Comparison of ENCODE assay signal across 18 cellular contexts in genomic region chr21:43300496-43301423, GRCh38.
A peak's percentile ranks its signal among the peaks of the same experiment; 100 is the strongest.
DNase-seq lines count a peak whose midpoint lies in the region; ATAC-seq, FAIRE-seq and TF ChIP-seq lines count a peak whose summit lies in the region.
"Had no signal": no experiment of that assay in that cellular context is flagged by ENCODE, and none has a peak within 500 bp of the region (broad histone marks: within the 10 kb centered on the region; RNA-seq: fewer than 3 reads in every experiment).

No MANE protein-coding gene starts in this region.

- no peak overlapping the region for H2BK15ac ChIP-seq in H1 (ENCODE audit: low read length)

- TF ChIP-seq RAD21 in H1 (IDR thresholded peaks at IDR 0.05 in 1 of 2, conservative IDR thresholded peaks at IDR 0.05 in 1 of 2; ENCODE audit: low read depth in 2 of 2, low read length in 2 of 2), result no peak

- intact Hi-C loops in sciatic nerve (cut with DNase I), result no loop called here

- H3K79me1 ChIP-seq in H1 (ENCODE audit: low read depth, low read length), result no peaks in the 10 kb centered on the region

- H3K4me3 Mint-ChIP-seq in T-helper 17 cell, result no peak overlapping the region
- H3K4me3 Mint-ChIP-seq: activated T-cell treated with anti-CD3 and anti-CD28 coated beads, Interleukin-2, amount 50 U/mL, for 24 hours; CD8-positive, alpha-beta T cell; natural killer cell treated with Interleukin-12 subunit alpha and Interleukin-12 subunit beta and Interleukin-15 and Interleukin-18, amount 100 ng/mL, for 72 hours had no signal

- H3K9me3 ChIP-seq in H1 (ENCODE audit: insufficient read depth in 2 of 2, low read depth in 1 of 2, low read length in 1 of 2) (no peaks in the 10 kb centered on the region), right atrium auricular region (peaks cover 0 to 2% of the 10 kb centered on the region in 2 donors), T-helper 17 cell (ENCODE audit: control insufficient read depth, low read length, poor library complexity, severe bottlenecking) (no peaks in the 10 kb centered on the region)

- no peaks in the 10 kb centered on the region for H3K23me2 ChIP-seq in H1 (ENCODE audit: low read depth, low read length)

- TF ChIP-seq EP300 in H1 (IDR thresholded peaks at IDR 0.05; ENCODE audit: borderline replicate concordance in 1 of 2, low read depth in 2 of 2, low read length in 2 of 2), result no peak

- H3K4me3 ChIP-seq in H1 (ENCODE audit: extremely low read depth in 1 of 4, insufficient read depth in 2 of 4, low read depth in 3 of 4, low read length in 4 of 4) (no peak overlapping the region), right atrium auricular region (no peak overlapping the region)
- H3K4me3 ChIP-seq: cardiac muscle cell had no signal

- DNase-seq in HPDE6-E6E7 (ENCODE audit: extremely low spot score) (peak; percentile 86), H1 (ENCODE audit: low read depth in 1 of 2, low spot score in 2 of 2) (no peak), right atrium auricular region (ENCODE audit: low spot score) (peak; percentile 68), sciatic nerve (ENCODE audit: low spot score) (peak; percentile 80), frontal cortex (ENCODE audit: low spot score in 2 of 2) (no peak), dermis blood vessel endothelial cell (no peak), T-helper 17 cell (no peak)
- DNase-seq: activated T-cell treated with anti-CD3 and anti-CD28 coated beads, Interleukin-2, amount 50 U/mL, for 24 hours; CD8-positive, alpha-beta T cell; effector CD4-positive, alpha-beta T cell; foreskin melanocyte; mesenchymal stem cell; NCI-H1436 treated with DMSO at 0.1 percent for 48 hours had no signal

- H3K36me3 Mint-ChIP-seq in T-helper 17 cell (ENCODE audit: low read depth), result peaks cover 2% of the 10 kb centered on the region
- H3K36me3 Mint-ChIP-seq: activated naive CD4-positive, alpha-beta T cell treated with anti-CD3 and anti-CD28 coated beads, Interleukin-2, amount 50 U/mL, for 72 hours; CD8-positive, alpha-beta T cell; natural killer cell treated with Interleukin-12 subunit alpha and Interleukin-12 subunit beta and Interleukin-15 and Interleukin-18, amount 100 ng/mL, for 72 hours had no signal

- H3K4me2 ChIP-seq in H1 (ENCODE audit: insufficient read depth in 1 of 2, low read depth in 2 of 2, low read length in 2 of 2), result no peak overlapping the region

- no peak for FAIRE-seq in H1 (lab: Jason Lieb, UNC)
- FAIRE-seq in frontal cortex (lab: Jason Lieb, UNC), result no peak
- FAIRE-seq: TTC549 had no signal

- H4K20me1 ChIP-seq in H1 (replicated peaks in 1 of 2; ENCODE audit: control insufficient read depth in 1 of 2, insufficient read depth in 2 of 2, low read length in 2 of 2), result peaks cover 0 to 1% of the 10 kb centered on the region in 2 experiments

- TF ChIP-seq CTCF in H1 (IDR thresholded peaks at IDR 0.05; ENCODE audit: control extremely low read depth in 1 of 3, insufficient read depth in 1 of 3, low read depth in 1 of 3, low read length in 3 of 3) (no peak), right atrium auricular region (IDR thresholded peaks at IDR 0.05) (no peak)

- no peak overlapping the region for H3K27ac Mint-ChIP-seq in T-helper 17 cell
- H3K27ac Mint-ChIP-seq: activated naive CD4-positive, alpha-beta T cell treated with anti-CD3 and anti-CD28 coated beads, Interleukin-2, amount 50 U/mL, for 72 hours; activated T-cell treated with anti-CD3 and anti-CD28 coated beads, Interleukin-2, amount 50 U/mL, for 24 hours; CD8-positive, alpha-beta T cell; natural killer cell treated with Interleukin-12 subunit alpha and Interleukin-12 subunit beta and Interleukin-15 and Interleukin-18, amount 100 ng/mL, for 72 hours had no signal

- H3K14ac ChIP-seq in H1 (ENCODE audit: insufficient read length), result no peak overlapping the region

- peaks cover 35% of the 10 kb centered on the region for H3K27me3 Mint-ChIP-seq in T-helper 17 cell
- H3K27me3 Mint-ChIP-seq: activated T-cell treated with anti-CD3 and anti-CD28 coated beads, Interleukin-2, amount 50 U/mL, for 24 hours; natural killer cell treated with Interleukin-12 subunit alpha and Interleukin-12 subunit beta and Interleukin-15 and Interleukin-18, amount 100 ng/mL, for 72 hours had no signal

- no peaks in the 10 kb centered on the region for H3K36me3 ChIP-seq in H1 (ENCODE audit: control insufficient read depth in 2 of 4, insufficient read depth in 4 of 4, low read length in 3 of 4)
- H3K36me3 ChIP-seq in right atrium auricular region, result no peaks in the 10 kb centered on the region
- H3K36me3 ChIP-seq: cardiac muscle cell had no signal

- no peak overlapping the region for H4K91ac ChIP-seq in H1 (replicated peaks; ENCODE audit: insufficient read length, low read length)

- no peak overlapping the region for H2BK12ac ChIP-seq in H1 (ENCODE audit: low read depth, low read length)

- 0 out of 2 replicates have a peak overlapping the region, but pooled peaks have one; percentile 51 for H4K8ac ChIP-seq in H1 (ENCODE audit: extremely low read depth, insufficient read depth, low read length)

- no peak overlapping the region for H2BK120ac ChIP-seq in H1 (replicated peaks; ENCODE audit: low read depth, low read length)

- H3K4me1 Mint-ChIP-seq in T-helper 17 cell, result no peaks in the 10 kb centered on the region

- H2AFZ ChIP-seq in H1 (ENCODE audit: low read length), result no peak overlapping the region; the same call in 1 of the 2 replicates

- H3K4me1 ChIP-seq in H1 (replicated peaks in 1 of 4; ENCODE audit: control insufficient read depth in 3 of 4, insufficient read depth in 4 of 4, low read length in 3 of 4) (peaks cover 0 to 3% (median 1%) of the 10 kb centered on the region in 4 experiments; a peak in 2 of 7 replicates), right atrium auricular region (no peaks in the 10 kb centered on the region)

- peak; percentile 84 for ATAC-seq in sciatic nerve
- ATAC-seq in GM19023 (IDR thresholded peaks at IDR 0.05; ENCODE audit: unreplicated experiment), result no peak
- no peak for ATAC-seq in T-helper 17 cell
- ATAC-seq: activated naive CD4-positive, alpha-beta T cell treated with anti-CD3 and anti-CD28 coated beads, Interleukin-2, amount 50 U/mL, for 72 hours; CD8-positive, alpha-beta T cell; natural killer cell treated with Interleukin-12 subunit alpha and Interleukin-12 subunit beta and Interleukin-15 and Interleukin-18, amount 100 ng/mL, for 72 hours had no signal

- no peak for TF ChIP-seq POLR2A in H1 (IDR thresholded peaks at IDR 0.05; ENCODE audit: control extremely low read depth in 1 of 2, low read depth in 2 of 2, low read length in 2 of 2)

- H3K18ac ChIP-seq in H1 (ENCODE audit: extremely low read depth, low read length), result no peak overlapping the region; the same call in 1 of the 2 replicates

- 92% methylated on average over 42 of the region's 42 CpGs; no CpG with 5 or more reads in 1 of the 2 experiments for WGBS in H1 (ENCODE audit: extremely low coverage in 1 of 2, insufficient coverage in 1 of 2, insufficient read length in 1 of 2, insufficient replicate concordance in 2 of 2, low coverage in 1 of 2, low lambda C conversion rate in 2 of 2, missing lambda C conversion rate in 1 of 2), 2 experiments

- CTCF ChIA-PET in H1 (lab: Charles Lee; ENCODE audit: partially characterized antibody), result interaction anchor here (0.7 to 4.0 kb wide), 8 partner anchors 9 to 107 kb away, joined by 3 to 12 read pairs (median 3); no protein-coding TSS in a partner anchor

- no peak overlapping the region for H2BK20ac ChIP-seq in H1 (ENCODE audit: low read length)

- no peak overlapping the region for H2BK5ac ChIP-seq in H1 (ENCODE audit: low read depth, low read length)

- no peaks in the 10 kb centered on the region for H3K79me2 ChIP-seq in H1 (ENCODE audit: control insufficient read depth in 1 of 2, insufficient read depth in 2 of 2, low read length in 2 of 2)

- H3K27me3 ChIP-seq in H1 (replicated peaks in 1 of 4; ENCODE audit: control insufficient read depth in 3 of 4, extremely low read depth in 1 of 4, insufficient read depth in 3 of 4, low read length in 3 of 4) (no peaks in the 10 kb centered on the region), right atrium auricular region (no peaks in the 10 kb centered on the region)
- H3K27me3 ChIP-seq: cardiac muscle cell had no signal

- H3K27ac ChIP-seq in H1 (ENCODE audit: low read depth, low read length) (no peak overlapping the region), right atrium auricular region (peak overlapping the region; percentile 26 to 38)
- H3K27ac ChIP-seq: cardiac muscle cell had no signal

- POLR2A ChIA-PET in H1 (lab: Charles Lee; ENCODE audit: partially characterized antibody), result interaction anchor here (0.6 kb wide), 1 partner anchor 11 kb away, joined by 3 read pairs; no protein-coding TSS in a partner anchor

- H4K5ac ChIP-seq in H1 (ENCODE audit: insufficient read length, low read depth, low read length), result no peak overlapping the region

- H3K23ac ChIP-seq in H1 (ENCODE audit: insufficient read length), result no peak overlapping the region

- H3K9ac ChIP-seq in H1 (replicated peaks in 1 of 4; ENCODE audit: extremely low read depth in 1 of 4, low read depth in 3 of 4, low read length in 3 of 4), result no peak overlapping the region

- no peak overlapping the region for H3K4ac ChIP-seq in H1 (replicated peaks; ENCODE audit: insufficient read length, low read depth, low read length)

- no peak overlapping the region for H2AK5ac ChIP-seq in H1 (ENCODE audit: low read depth, low read length)

- H3K56ac ChIP-seq in H1 (replicated peaks; ENCODE audit: insufficient read length, low read depth, low read length), result peak overlapping the region; percentile 16

TF ChIP-seq in H1, 55 proteins besides CTCF, POLR2A, EP300 and RAD21 (continues in another document):
- no peak for TF ChIP-seq TCF12 (IDR thresholded peaks at IDR 0.05; ENCODE audit: low read depth, low read length)
- no peak for TF ChIP-seq SRF (IDR thresholded peaks at IDR 0.05; ENCODE audit: low read depth, low read length)
- TF ChIP-seq CBX8 (IDR thresholded peaks at IDR 0.05; ENCODE audit: borderline replicate concordance, low read depth, low read length), result no peak
- TF ChIP-seq CHD1 (IDR thresholded peaks at IDR 0.05; ENCODE audit: low read depth, low read length), result no peak
- no peak for TF ChIP-seq JUND (IDR thresholded peaks at IDR 0.05; ENCODE audit: low read length)
- TF ChIP-seq ZNF274 (IDR thresholded peaks at IDR 0.05; ENCODE audit: borderline replicate concordance, extremely low read depth, low read length), result no peak
- TF ChIP-seq RNF2 (IDR thresholded peaks at IDR 0.05; ENCODE audit: borderline replicate concordance, low read depth, low read length, missing control alignments, poor library complexity, severe bottlenecking), result no peak
- no peak for TF ChIP-seq RFX5 (IDR thresholded peaks at IDR 0.05; ENCODE audit: borderline replicate concordance, low read depth, low read length)

Comparison
In these comparisons a context has a peak if more than half of its experiments do, and no peak if none do; other contexts are left out.
1. DNase-seq: peak in HPDE6-E6E7 (single experiment), right atrium auricular region (single experiment) and sciatic nerve (single experiment); none in H1 (0 of 2), frontal cortex (0 of 2), dermis blood vessel endothelial cell (single experiment) and T-helper 17 cell (0 of 3).